Comparison of ENCODE assay signal across 8 cellular contexts in the genomic region with DNA sequence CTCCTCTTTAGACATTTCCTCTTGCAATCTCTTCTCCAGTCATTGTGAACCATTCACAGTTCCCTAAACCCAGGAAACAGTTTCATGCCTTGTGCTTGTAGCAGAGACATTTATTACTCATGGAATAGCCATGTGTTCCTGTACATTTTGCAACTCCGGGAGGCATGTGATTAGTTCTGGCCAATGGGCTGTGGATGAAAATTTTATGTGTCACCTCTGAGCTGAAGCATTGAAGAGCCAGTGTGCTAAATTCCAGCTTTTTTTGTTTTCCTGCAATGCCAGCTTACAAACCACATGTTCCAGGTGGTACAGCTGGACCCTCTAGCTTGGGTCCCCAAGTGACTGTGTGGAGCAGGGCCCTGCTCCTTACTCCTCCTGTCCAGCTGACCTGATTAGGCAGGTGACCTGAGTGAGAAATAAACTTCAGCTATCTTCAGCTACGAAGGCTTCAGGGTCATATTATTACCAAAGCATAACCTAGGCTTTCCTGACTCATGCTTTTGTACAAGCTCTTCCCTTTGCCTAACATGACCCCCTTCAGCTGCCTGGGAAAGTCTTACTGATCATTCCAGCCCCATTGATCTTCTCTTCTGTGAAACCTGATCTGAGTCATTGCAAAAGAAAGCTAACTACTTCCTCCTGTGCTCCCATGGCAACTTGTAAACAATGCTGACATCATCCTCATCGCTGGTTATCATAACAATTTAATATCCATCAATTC.
DNase-seq lines count a peak whose midpoint lies in the region; ATAC-seq and TF ChIP-seq lines count a peak whose summit lies in the region.

No MANE protein-coding gene starts in this region.

- intact Hi-C loops in psoas muscle (cut with DNase I) = no loop called here

- peak; percentile 95 for DNase-seq in AG04450 (ENCODE audit: low read depth, low spot score)
- DNase-seq in NCI-H2171 treated with DMSO at 0.1 percent for 48 hours (lab: John Stamatoyannopoulos, UW) = peak; percentile 66
- DNase-seq in activated CD8-positive, alpha-beta memory T cell treated with anti-CD3 and anti-CD28 coated beads, Interleukin-2, amount 50 U/mL, for 24 hours (ENCODE audit: extremely low read depth) = peak; percentile 18
- peak; percentile 96 for DNase-seq in fibroblast of the aortic adventitia (ENCODE audit: low read depth)
- peak in 1 of 2 donors; percentile 25 for DNase-seq in psoas muscle
- DNase-seq in middle frontal gyrus (ENCODE audit: extremely low spot score, low spot score) = no peak

- H3K27me3 ChIP-seq in AG04450 (ENCODE audit: control insufficient read depth, insufficient read depth, low read length) (no peaks in the 10 kb centered on the region), psoas muscle (ENCODE audit: insufficient read depth in 3 of 3, low read length in 2 of 3) (no peaks in the 10 kb centered on the region)

- ATAC-seq in GM18870 (IDR thresholded peaks at IDR 0.05; ENCODE audit: unreplicated experiment) = peak; percentile 95
- peak; percentile 89 for ATAC-seq in HG03064 (IDR thresholded peaks at IDR 0.05; ENCODE audit: low read depth, unreplicated experiment)
- peak; percentile 39 to 84 (median 80) for ATAC-seq in psoas muscle

- TF ChIP-seq CTCF in AG04450 (IDR thresholded peaks at IDR 0.05; ENCODE audit: low read depth, low read length) (no peak), fibroblast of the aortic adventitia (IDR thresholded peaks at IDR 0.05; ENCODE audit: insufficient read depth, low read length) (no peak), psoas muscle (IDR thresholded peaks at IDR 0.05) (no peak)

- H3K36me3 ChIP-seq in psoas muscle (ENCODE audit: insufficient read depth in 1 of 2, low read depth in 1 of 2) = no peaks in the 10 kb centered on the region

- WGBS in psoas muscle, 3 donors = 38 to 49% (median 41%) methylated on average over 3 of the region's 3 CpGs

- H3K4me1 ChIP-seq in psoas muscle = no peaks in the 10 kb centered on the region

- POLR2A ChIA-PET in AG04450 (lab: Yijun Ruan, JAX) = interaction anchor here (0.6 to 1.9 kb wide), 11 partner anchors 8 to 558 kb away, joined by 3 to 10 read pairs (median 5); no protein-coding TSS in a partner anchor

- H3K4me3 ChIP-seq in AG04450 (ENCODE audit: low read depth, low read length) (no peak overlapping the region), fibroblast of the aortic adventitia (ENCODE audit: low read depth, low read length) (no peak overlapping the region), psoas muscle (no peak overlapping the region)

- H3K9me3 ChIP-seq in AG04450 (ENCODE audit: control insufficient read depth, insufficient read depth, low read length) (no peaks in the 10 kb centered on the region; the same call in 1 of the 2 replicates), psoas muscle (no peaks in the 10 kb centered on the region)

- CTCF ChIA-PET in AG04450 (lab: Charles Lee) = interaction anchor here (0.6 to 4.3 kb wide), 12 partner anchors 9 to 1836 kb away, joined by 3 to 31 read pairs (median 4); no protein-coding TSS in a partner anchor

- H3K27ac ChIP-seq in AG04450 (ENCODE audit: low read depth, low read length) (peak overlapping the region; percentile 100), psoas muscle (no peak overlapping the region)
